Comparison of ENCODE assay signal across 1 cellular context in genomic region chr10:32346551-32347362, GRCh38.
TF ChIP-seq lines count a peak whose summit lies in the region.

Gene EPC1 (minus strand): TSS chr10:32347158. CDS start chr10:32346915, 243 bp downstream.

TF ChIP-seq in HepG2, 621 proteins besides CTCF, POLR2A, EP300 and RAD21 (continued from another document):
- TF ChIP-seq KIAA2018 (CRISPR knock-in tag; IDR thresholded peaks at IDR 0.05; ENCODE audit: borderline replicate concordance) (0 out of 2 replicates have a peak, but pooled peaks have one; percentile 32), FOSL2 (CRISPR knock-in tag; IDR thresholded peaks at IDR 0.05) (0 out of 2 replicates have a peak, but pooled peaks have one; percentile 8), ZNF564 (CRISPR knock-in tag; IDR thresholded peaks at IDR 0.05) (peak; percentile 34; the same call in 1 of the 2 replicates), RBM39 (IDR thresholded peaks at IDR 0.05; ENCODE audit: low read depth, low read length, poor library complexity, severe bottlenecking) (peak; percentile 81), ZNF773 (CRISPR knock-in tag; IDR thresholded peaks at IDR 0.05; ENCODE audit: borderline replicate concordance) (peak; percentile 32; the same call in 1 of the 2 replicates), ZNF143 (CRISPR knock-in tag; IDR thresholded peaks at IDR 0.05) (peak; percentile 80), ZNF124 (CRISPR knock-in tag; IDR thresholded peaks at IDR 0.05) (no peak), ASH2L (IDR thresholded peaks at IDR 0.05; ENCODE audit: insufficient read length, low read depth, low read length) (peak; percentile 38), GZF1 (CRISPR knock-in tag; IDR thresholded peaks at IDR 0.05) (peak; percentile 83; the same call in 1 of the 2 replicates), DDIT3 (CRISPR knock-in tag; IDR thresholded peaks at IDR 0.05) (no peak), YEATS2 (CRISPR knock-in tag; IDR thresholded peaks at IDR 0.05; ENCODE audit: borderline replicate concordance) (0 out of 2 replicates have a peak, but pooled peaks have one; percentile 44), ZNF414 (CRISPR knock-in tag; IDR thresholded peaks at IDR 0.05) (no peak; the same call in 1 of the 2 replicates), ZBTB38 (CRISPR knock-in tag; IDR thresholded peaks at IDR 0.05) (peak; percentile 35; the same call in 1 of the 2 replicates), ZNF281 (CRISPR knock-in tag; IDR thresholded peaks at IDR 0.05; ENCODE audit: borderline replicate concordance) (peak; percentile 72; the same call in 1 of the 2 replicates), ZNF800 (CRISPR knock-in tag; IDR thresholded peaks at IDR 0.05) (peak; percentile 45), IKZF1 (IDR thresholded peaks at IDR 0.05) (no peak), NRL (CRISPR knock-in tag; IDR thresholded peaks at IDR 0.05; ENCODE audit: borderline replicate concordance) (peak; percentile 84; the same call in 1 of the 2 replicates), TBL1XR1 (IDR thresholded peaks at IDR 0.05; ENCODE audit: borderline replicate concordance, low read length, partially characterized antibody) (no peak), THAP9 (CRISPR knock-in tag; IDR thresholded peaks at IDR 0.05; ENCODE audit: borderline replicate concordance) (0 out of 2 replicates have a peak, but pooled peaks have one; percentile 56), ZNF781 (CRISPR knock-in tag; IDR thresholded peaks at IDR 0.05; ENCODE audit: borderline replicate concordance, not compliant biosample characterization) (peak; percentile 63), MXD4 (CRISPR knock-in tag; IDR thresholded peaks at IDR 0.05) (0 out of 2 replicates have a peak, but pooled peaks have one; percentile 29)
